In genomic region chr1:97017895-97018294, GRCh38 we compare ENCODE assay signal across 11 cellular contexts.
DNase-seq lines count a peak whose midpoint lies in the region; ATAC-seq and TF ChIP-seq lines count a peak whose summit lies in the region.
"Had no signal": no experiment of that assay in that cellular context is flagged by ENCODE, and none has a peak within 500 bp of the region (broad histone marks: within the 10 kb centered on the region; RNA-seq: fewer than 3 reads in every experiment).

No MANE protein-coding gene starts in this region.

- intact Hi-C loops in PC-9 (cut with micrococcal nuclease; ENCODE audit: unreplicated experiment): no loop called here
- intact Hi-C loops in posterior cingulate gyrus (cut with DNase I): no loop called here

- H2AFZ ChIP-seq in PC-9: peak overlapping the region; percentile 71

- CTCF ChIA-PET in PC-9 (lab: Charles Lee): no interaction called here

- BruUV-seq in PC-9 (replicated peaks; lab: Mats Ljungman, UMichigan): no TSS peak

- no peak overlapping the region for H3K4me2 ChIP-seq in PC-9

- POLR2A ChIA-PET in PC-9 (lab: Charles Lee; ENCODE audit: unreplicated experiment): no interaction called here

- H3K36me3 ChIP-seq in PC-9 (ENCODE audit: low read depth): no peaks in the 10 kb centered on the region
- H3K36me3 ChIP-seq: sigmoid colon, WERI-Rb-1 had no signal

- DNase-seq in ACHN (peak; percentile 0), PC-9 (no peak), iPS DF 4.7 (ENCODE audit: extremely low read depth, low spot score) (peak; percentile 44), posterior cingulate gyrus (no peak), NCI-H1105 (lab: John Stamatoyannopoulos, UW) (no peak)
- DNase-seq in activated CD4-positive, alpha-beta T cell treated with anti-CD3 and anti-CD28 coated beads, Interleukin-2, amount 50 U/mL, for 4 hours: no peak
- DNase-seq: sigmoid colon, WERI-Rb-1 had no signal

- H3K9me2 ChIP-seq in PC-9 (ENCODE audit: insufficient read depth): 0 out of 2 replicates have a peak, but pooled peaks cover 10% of the 10 kb centered on the region

- no peaks in the 10 kb centered on the region for H3K27me3 ChIP-seq in PC-9 (ENCODE audit: insufficient read depth, low read depth)
- H3K27me3 ChIP-seq: sigmoid colon had no signal

- H3K4me1 ChIP-seq in PC-9 (replicated peaks; ENCODE audit: insufficient read depth): no peaks in the 10 kb centered on the region

- no peaks in the 10 kb centered on the region for H4K20me1 ChIP-seq in PC-9 (ENCODE audit: insufficient read depth)

- peak; percentile 66 for ATAC-seq in GM19351 (IDR thresholded peaks at IDR 0.05; ENCODE audit: unreplicated experiment)
- no peak for ATAC-seq in HG02870 (IDR thresholded peaks at IDR 0.05; ENCODE audit: unreplicated experiment)

- H3F3A ChIP-seq in PC-9 (ENCODE audit: insufficient read depth, low read depth): no peaks in the 10 kb centered on the region

- TF ChIP-seq CTCF in PC-9 (conservative IDR thresholded peaks at IDR 0.05): no peak

- H3K4me3 ChIP-seq in PC-9: no peak overlapping the region
- H3K4me3 ChIP-seq: coronary artery, sigmoid colon had no signal

- H3K9me3 ChIP-seq in PC-9 (ENCODE audit: insufficient read depth, low read depth): no peaks in the 10 kb centered on the region
- H3K9me3 ChIP-seq: sigmoid colon had no signal

- in situ Hi-C loops in ACHN (cut with HindIII; ENCODE audit: low pct_ligation_motif_present, low pct_unique_long_range_greater_than_20kb, low sequenced_read_pairs): no loop called here

- no peaks in the 10 kb centered on the region for H3K79me2 ChIP-seq in PC-9 (ENCODE audit: low read depth)

- H3K27ac ChIP-seq in PC-9: no peak overlapping the region
- H3K27ac ChIP-seq: coronary artery, sigmoid colon, WERI-Rb-1 had no signal

Comparison
In these comparisons a context has a peak if more than half of its experiments do, and no peak if none do; other contexts are left out.
1. DNase-seq: peak in ACHN (single experiment) and iPS DF 4.7 (single experiment); none in PC-9 (0 of 2), posterior cingulate gyrus (0 of 10), NCI-H1105 (single experiment) and activated CD4-positive, alpha-beta T cell treated with anti-CD3 and anti-CD28 coated beads, Interleukin-2, amount 50 U/mL, for 4 hours (0 of 2).